ENCODE assay signal across 1 cellular context in genomic region chr10:132457328-132458070, GRCh38.
TF ChIP-seq lines count a peak whose summit lies in the region.

No MANE protein-coding gene starts in this region.

TF ChIP-seq in HepG2, 621 proteins besides CTCF, POLR2A, EP300 and RAD21 (continued from another document):
- TF ChIP-seq, protein P1, sequence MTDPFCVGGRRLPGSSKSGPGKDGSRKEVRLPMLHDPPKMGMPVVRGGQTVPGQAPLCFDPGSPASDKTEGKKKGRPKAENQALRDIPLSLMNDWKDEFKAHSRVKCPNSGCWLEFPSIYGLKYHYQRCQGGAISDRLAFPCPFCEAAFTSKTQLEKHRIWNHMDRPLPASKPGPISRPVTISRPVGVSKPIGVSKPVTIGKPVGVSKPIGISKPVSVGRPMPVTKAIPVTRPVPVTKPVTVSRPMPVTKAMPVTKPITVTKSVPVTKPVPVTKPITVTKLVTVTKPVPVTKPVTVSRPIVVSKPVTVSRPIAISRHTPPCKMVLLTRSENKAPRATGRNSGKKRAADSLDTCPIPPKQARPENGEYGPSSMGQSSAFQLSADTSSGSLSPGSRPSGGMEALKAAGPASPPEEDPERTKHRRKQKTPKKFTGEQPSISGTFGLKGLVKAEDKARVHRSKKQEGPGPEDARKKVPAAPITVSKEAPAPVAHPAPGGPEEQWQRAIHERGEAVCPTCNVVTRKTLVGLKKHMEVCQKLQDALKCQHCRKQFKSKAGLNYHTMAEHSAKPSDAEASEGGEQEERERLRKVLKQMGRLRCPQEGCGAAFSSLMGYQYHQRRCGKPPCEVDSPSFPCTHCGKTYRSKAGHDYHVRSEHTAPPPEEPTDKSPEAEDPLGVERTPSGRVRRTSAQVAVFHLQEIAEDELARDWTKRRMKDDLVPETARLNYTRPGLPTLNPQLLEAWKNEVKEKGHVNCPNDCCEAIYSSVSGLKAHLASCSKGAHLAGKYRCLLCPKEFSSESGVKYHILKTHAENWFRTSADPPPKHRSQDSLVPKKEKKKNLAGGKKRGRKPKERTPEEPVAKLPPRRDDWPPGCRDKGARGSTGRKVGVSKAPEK (CRISPR knock-in tag; IDR thresholded peaks at IDR 0.05; ENCODE audit: borderline replicate concordance): no peak
- no peak for TF ChIP-seq MIER2 (CRISPR knock-in tag; IDR thresholded peaks at IDR 0.05)
- TF ChIP-seq ZBTB42 (CRISPR knock-in tag; IDR thresholded peaks at IDR 0.05): no peak
- TF ChIP-seq TBP (CRISPR knock-in tag; IDR thresholded peaks at IDR 0.05): no peak
- peak; percentile 5; the same call in 1 of the 2 replicates for TF ChIP-seq STAG1 (CRISPR knock-in tag; IDR thresholded peaks at IDR 0.05)
- TF ChIP-seq PCBP1 (IDR thresholded peaks at IDR 0.05; ENCODE audit: borderline replicate concordance, low read depth, low read length): 0 out of 2 replicates have a peak, but pooled peaks have one; percentile 32
- no peak for TF ChIP-seq FOXP1 (IDR thresholded peaks at IDR 0.05)
- no peak for TF ChIP-seq FOXP1 (CRISPR knock-in tag; IDR thresholded peaks at IDR 0.05)
- no peak for TF ChIP-seq CBX1 (IDR thresholded peaks at IDR 0.05; ENCODE audit: low read depth)
- no peak for TF ChIP-seq CBX5 (CRISPR knock-in tag; IDR thresholded peaks at IDR 0.05; ENCODE audit: borderline replicate concordance)
- TF ChIP-seq FIP1L1 (IDR thresholded peaks at IDR 0.05; ENCODE audit: borderline replicate concordance, insufficient read depth, low read depth, low read length): no peak
